In genomic region chr4:6595897-6596537, GRCh38 we compare ENCODE assay signal across 16 cellular contexts. TPM values are rescaled to one million over a fixed set of nuclear protein-coding genes. Genes with fewer than 3 reads are reported as not detected.
DNase-seq lines count a peak whose midpoint lies in the region; ATAC-seq, FAIRE-seq and TF ChIP-seq lines count a peak whose summit lies in the region.
"Had no signal": no experiment of that assay in that cellular context is flagged by ENCODE, and none has a peak within 500 bp of the region (broad histone marks: within the 10 kb centered on the region; RNA-seq: fewer than 3 reads in every experiment).

No MANE protein-coding gene starts in this region.

- no peaks in the 10 kb centered on the region for H3K79me2 ChIP-seq in GM12878 (ENCODE audit: control insufficient read depth, insufficient read depth, low read length)
- H3K79me2 ChIP-seq: parathyroid adenoma had no signal

- TF ChIP-seq EP300 in GM12878 (IDR thresholded peaks at IDR 0.05; ENCODE audit: borderline replicate concordance in 1 of 2, control insufficient read depth in 1 of 2, low read depth in 2 of 2, low read length in 2 of 2) = no peak

- DNase-seq in T47D (ENCODE audit: low read depth in 1 of 2, low spot score in 1 of 2) (peak; percentile 41 to 90), breast epithelium (ENCODE audit: low spot score in 2 of 2) (no peak), NAMALWA (ENCODE audit: low spot score) (peak; percentile 91), GM12878 (ENCODE audit: low read depth, low spot score) (no peak), urothelium cell line (ENCODE audit: low spot score) (peak; percentile 27), NCI-H1417 treated with DMSO at 0.1 percent for 48 hours (lab: John Stamatoyannopoulos, UW) (no peak), NCI-H2081 treated with DMSO at 0.1 percent for 48 hours (lab: John Stamatoyannopoulos, UW) (no peak)
- no peak for DNase-seq in activated CD4-positive, CD25-positive, alpha-beta regulatory T cell treated with anti-CD3 and anti-CD28 coated beads, Interleukin-2, amount 50 U/mL, for 72 hours
- DNase-seq: central memory CD4-positive, alpha-beta T cell; NCI-H146; NCI-H510A treated with DMSO at 0.1 percent for 48 hours; testis had no signal

- H3K4me1 ChIP-seq in breast epithelium = no peaks in the 10 kb centered on the region
- no peaks in the 10 kb centered on the region for H3K4me1 ChIP-seq in GM12878 (ENCODE audit: control insufficient read depth, insufficient read depth, low read length)
- H3K4me1 ChIP-seq: parathyroid adenoma, SJSA1, testis had no signal

- H3K36me3 ChIP-seq in breast epithelium (no peaks in the 10 kb centered on the region), GM12878 (ENCODE audit: control insufficient read depth in 2 of 2, insufficient read depth in 2 of 2, low read length in 1 of 2) (peaks cover 0 to 1% of the 10 kb centered on the region in 2 experiments; a peak in 3 of 4 replicates)
- H3K36me3 ChIP-seq: SJSA1 had no signal

- H3K9ac ChIP-seq in GM12878 (ENCODE audit: control insufficient read depth, insufficient read depth, low read length) = no peak overlapping the region
- H3K9ac ChIP-seq: parathyroid adenoma had no signal

- FAIRE-seq in GM12878 (lab: Jason Lieb, UNC) (no peak), urothelium cell line (lab: Jason Lieb, UNC) (no peak)
- FAIRE-seq: endometrium, islet of Langerhans had no signal

- H3K9me3 ChIP-seq in breast epithelium (no peaks in the 10 kb centered on the region), GM12878 (replicated peaks; ENCODE audit: control insufficient read depth, insufficient read depth, low read length) (no peaks in the 10 kb centered on the region)
- H3K9me3 ChIP-seq: SJSA1, testis had no signal

- SMC1A ChIA-PET in GM12878 (lab: Charles Lee; ENCODE audit: uncharacterized antibody, unreplicated experiment) = interaction anchor here (0.5 kb wide), 1 partner anchor 104 kb away, joined by 3 read pairs; no protein-coding TSS in a partner anchor

- no peak overlapping the region for H3K27ac ChIP-seq in breast epithelium
- H3K27ac ChIP-seq in GM12878 (ENCODE audit: control insufficient read depth, insufficient read depth) = no peak overlapping the region
- H3K27ac ChIP-seq: parathyroid adenoma, SJSA1, testis had no signal

- H3K4me3 ChIP-seq in breast epithelium (no peak overlapping the region), GM12878 (no peak overlapping the region)
- H3K4me3 ChIP-seq: SJSA1, testis had no signal

- H3K27me3 ChIP-seq in breast epithelium (no peaks in the 10 kb centered on the region), GM12878 (replicated peaks in 1 of 2; ENCODE audit: control insufficient read depth in 2 of 2, insufficient read depth in 2 of 2, low read length in 1 of 2) (no peaks in the 10 kb centered on the region)
- H3K27me3 ChIP-seq: SJSA1, testis had no signal

- BruUV-seq in GM12878 (replicated peaks; lab: Mats Ljungman, UMichigan) = no TSS peak

- TF ChIP-seq RAD21 in GM12878 (IDR thresholded peaks at IDR 0.05; ENCODE audit: insufficient read depth, low read depth, low read length) = no peak

- RAD21 ChIA-PET in GM12878 (lab: Charles Lee; ENCODE audit: unreplicated experiment) = no interaction called here

- H3K4me2 ChIP-seq in GM12878 (ENCODE audit: control insufficient read depth, insufficient read depth) = no peak overlapping the region

- 70% methylated on average over 16 of the region's 16 CpGs for WGBS in GM12878 (ENCODE audit: insufficient coverage, insufficient replicate concordance, low lambda C conversion rate, missing lambda C conversion rate)

- ATAC-seq in GM12878 = peak; percentile 76

- TF ChIP-seq CTCF in breast epithelium (IDR thresholded peaks at IDR 0.05) (no peak), GM12878 (IDR thresholded peaks at IDR 0.05 in 2 of 3, conservative IDR thresholded peaks at IDR 0.05 in 1 of 3; ENCODE audit: control insufficient read depth in 2 of 3, extremely low read depth in 1 of 3, insufficient read depth in 1 of 3, low read depth in 3 of 3, low read length in 3 of 3) (no peak)

- no peaks in the 10 kb centered on the region for H4K20me1 ChIP-seq in GM12878 (ENCODE audit: control insufficient read depth, insufficient read depth)

- intact Hi-C loops in breast epithelium (cut with DNase I; ENCODE audit: low total_unique reads) (no loop called here), GM12878 (cut with micrococcal nuclease; ENCODE audit: unreplicated experiment) (no loop called here)

- POLR2A ChIA-PET in GM12878 (lab: Charles Lee) = no interaction called here

- CTCF ChIA-PET in GM12878 (lab: Yijun Ruan, JAX) = no interaction called here

- no peak overlapping the region for H2AFZ ChIP-seq in GM12878 (ENCODE audit: control insufficient read depth, low read depth, low read length)
- H2AFZ ChIP-seq: parathyroid adenoma had no signal

- in situ Hi-C loops in T47D (cut with HindIII; ENCODE audit: low pct_unique_long_range_greater_than_20kb, low sequenced_read_pairs) (no loop called here), GM12878 (cut with MboI) (no loop called here)

- TF ChIP-seq POLR2A in breast epithelium (IDR thresholded peaks at IDR 0.05) (no peak), GM12878 (IDR thresholded peaks at IDR 0.05; ENCODE audit: low read depth, low read length) (peak; percentile 43; the same call in 1 of the 2 replicates)

TF ChIP-seq in GM12878, 131 proteins besides CTCF, POLR2A, EP300 and RAD21:
- peak in 1 of 2 experiments; percentile 31; a peak in 1 of 3 replicates for TF ChIP-seq EGR1 (IDR thresholded peaks at IDR 0.05; ENCODE audit: borderline replicate concordance in 1 of 2, low read depth in 2 of 2, low read length in 2 of 2)
- TF ChIP-seq USF1 (IDR thresholded peaks at IDR 0.05; ENCODE audit: borderline replicate concordance, extremely low read length, insufficient read depth, low read depth, low read length) = peak; percentile 19
- TF ChIP-seq HDAC6 (IDR thresholded peaks at IDR 0.05; ENCODE audit: unreplicated experiment) = no peak

RNA-seq across cellular contexts. Expression of gene MAN2B2, which starts 21.0 kb away (rescaled TPM):
- total RNA-seq in breast epithelium (10 to 100 TPM; 18.7 to 49.8 (median 19.6) TPM), GM12878 (2014; rRNA removed) (8.6 and 11.2 TPM in 2 replicates), GM12878 (2014; rRNA removed; fragmentation: Illumina TruSeq; extraction: Trizol) (4.7 TPM in 2 replicates), GM12878 (2021) (14.2 and 14.5 TPM in 2 replicates)
- 21.8 and 32.3 TPM in 2 replicates for total RNA-seq in GM12878 (2013; cell fraction: nucleolus; rRNA removed)
- 4.1 TPM for polyA plus RNA-seq in GM12878 (2011; ENCODE audit: low read depth)
- polyA plus RNA-seq in GM12878 (2011; rRNA removed) (4.3 and 5.8 TPM in 2 replicates), GM12878 (2014; fragmentation: Illumina TruSeq; extraction: Trizol) (3.2 and 5.1 TPM in 2 replicates), GM12878 (2014; fragmentation: Nextera tagmentation; extraction: Ambion mirVana) (1 to 10 TPM in 1 of 2 experiments, under 1 TPM in 1; 0.47 to 1.2 TPM), GM12878 (2014; rRNA removed) (10.5 and 10.8 TPM in 2 replicates), GM12878 (2016; fragmentation: Nextera tagmentation; extraction: Ambion mirVana) (1 to 10 TPM; 8.2 to 8.8 TPM)
- polyA plus RNA-seq in GM12878 (2011; cell fraction: cytosol; rRNA removed) = 8.8 and 11.6 TPM in 2 replicates
- polyA plus RNA-seq in GM12878 (2011; cell fraction: nucleus; rRNA removed) = 31.8 and 33.9 TPM in 2 replicates
- polyA plus RNA-seq in GM12878 (2012) = 9.3 and 9.4 TPM in 2 replicates
- 10.6 and 12.5 TPM in 2 replicates for polyA minus RNA-seq in GM12878 (2011; rRNA and poly(A)+ RNA removed)
- polyA minus RNA-seq in GM12878 (2011; cell fraction: cytosol; rRNA and poly(A)+ RNA removed) = 5.1 and 6.3 TPM in 2 replicates
- polyA minus RNA-seq in GM12878 (2011; cell fraction: nucleus; rRNA and poly(A)+ RNA removed) = 7.6 and 10.3 TPM in 2 replicates

RNA-seq across cellular contexts. Expression of gene MRFAP1, which starts 44.5 kb away (rescaled TPM):
- 100 to 1,000 TPM; 119 to 172 (median 142) TPM for total RNA-seq in breast epithelium
- 11.5 and 11.9 TPM in 2 replicates for total RNA-seq in GM12878 (2013; cell fraction: nucleolus; rRNA removed)
- 48.5 and 50.6 TPM in 2 replicates for total RNA-seq in GM12878 (2014; rRNA removed)
- total RNA-seq in GM12878 (2014; rRNA removed; fragmentation: Illumina TruSeq; extraction: Trizol) = 54.8 and 56.9 TPM in 2 replicates
- 105 TPM in 2 replicates for total RNA-seq in GM12878 (2021)
- polyA plus RNA-seq in GM12878 (2011; ENCODE audit: low read depth) = 76.4 TPM
- 97.5 and 99.4 TPM in 2 replicates for polyA plus RNA-seq in GM12878 (2011; rRNA removed)
- 61.4 and 95.3 TPM in 2 replicates for polyA plus RNA-seq in GM12878 (2011; cell fraction: cytosol; rRNA removed)
- polyA plus RNA-seq in GM12878 (2011; cell fraction: nucleus; rRNA removed) = 50.2 and 76.3 TPM in 2 replicates
- polyA plus RNA-seq in GM12878 (2012) = 107 and 111 TPM in 2 replicates
- polyA plus RNA-seq in GM12878 (2014; fragmentation: Illumina TruSeq; extraction: Trizol) = 69.3 and 70.2 TPM in 2 replicates
- 10 to 100 TPM; 18.7 to 38.0 TPM for polyA plus RNA-seq in GM12878 (2014; fragmentation: Nextera tagmentation; extraction: Ambion mirVana)
- polyA plus RNA-seq in GM12878 (2014; rRNA removed) = 103 and 105 TPM in 2 replicates
- 10 to 100 TPM; 92.3 to 92.8 TPM for polyA plus RNA-seq in GM12878 (2016; fragmentation: Nextera tagmentation; extraction: Ambion mirVana)
- polyA minus RNA-seq in GM12878 (2011; rRNA and poly(A)+ RNA removed) = 19.4 and 21.8 TPM in 2 replicates
- 9.2 and 14.2 TPM in 2 replicates for polyA minus RNA-seq in GM12878 (2011; cell fraction: cytosol; rRNA and poly(A)+ RNA removed)
- polyA minus RNA-seq in GM12878 (2011; cell fraction: nucleus; rRNA and poly(A)+ RNA removed) = 12.5 and 17.5 TPM in 2 replicates

Comparison
In these comparisons a context has a peak if more than half of its experiments do, and no peak if none do; other contexts are left out.
1. DNase-seq: peak in T47D (2 of 2), NAMALWA (single experiment) and urothelium cell line (single experiment); none in breast epithelium (0 of 2), GM12878 (single experiment), activated CD4-positive, CD25-positive, alpha-beta regulatory T cell treated with anti-CD3 and anti-CD28 coated beads, Interleukin-2, amount 50 U/mL, for 72 hours (single experiment), NCI-H1417 treated with DMSO at 0.1 percent for 48 hours (single experiment) and NCI-H2081 treated with DMSO at 0.1 percent for 48 hours (single experiment).